ENCODE assay signal across 8 cellular contexts in genomic region chrX:101799387-101799786, GRCh38.
DNase-seq lines count a peak whose midpoint lies in the region; ATAC-seq, FAIRE-seq and TF ChIP-seq lines count a peak whose summit lies in the region.

No MANE protein-coding gene starts in this region.

- peak overlapping the region; percentile 50 for H3K4me3 Mint-ChIP-seq in activated B cell treated with CpG ODN at 0.5 μM for 24 hours

- no peak overlapping the region for H3K4me3 ChIP-seq in bronchial epithelial cell (ENCODE audit: low read depth, low read length)

- CTCF ChIA-PET in activated B cell treated with CpG ODN at 0.5 μM for 24 hours (lab: Charles Lee) = no interaction called here

- peak; percentile 99 for ATAC-seq in GM19043 (IDR thresholded peaks at IDR 0.05; ENCODE audit: low read depth, unreplicated experiment)
- peak; percentile 100 for ATAC-seq in HG03280 (IDR thresholded peaks at IDR 0.05; ENCODE audit: unreplicated experiment)
- peak; percentile 100 for ATAC-seq in activated B cell treated with CpG ODN at 0.5 μM for 24 hours (ENCODE audit: low read depth)

- H3K4me1 Mint-ChIP-seq in activated B cell treated with CpG ODN at 0.5 μM for 24 hours = no peaks in the 10 kb centered on the region

- POLR2A ChIA-PET in activated B cell treated with CpG ODN at 0.5 μM for 24 hours (lab: Charles Lee) = no interaction called here

- TF ChIP-seq CTCF in activated B cell treated with CpG ODN at 0.5 μM for 24 hours (IDR thresholded peaks at IDR 0.05) (peak; percentile 27), bronchial epithelial cell (IDR thresholded peaks at IDR 0.05; ENCODE audit: insufficient read depth, low read length, severe bottlenecking) (peak; percentile 31)

- H3K36me3 Mint-ChIP-seq in activated B cell treated with CpG ODN at 0.5 μM for 24 hours (ENCODE audit: low read depth) = no peaks in the 10 kb centered on the region

- peaks cover 1% of the 10 kb centered on the region for H3K27me3 Mint-ChIP-seq in activated B cell treated with CpG ODN at 0.5 μM for 24 hours

- H3K36me3 ChIP-seq in bronchial epithelial cell (ENCODE audit: control insufficient read depth, insufficient read depth, low read length) = no peaks in the 10 kb centered on the region

- H3K27me3 ChIP-seq in bronchial epithelial cell (ENCODE audit: control insufficient read depth, insufficient read depth, low read length) = no peaks in the 10 kb centered on the region

- no peak overlapping the region for H3K27ac Mint-ChIP-seq in activated B cell treated with CpG ODN at 0.5 μM for 24 hours

- peak; percentile 89 for DNase-seq in Ammon's horn (ENCODE audit: low spot score)
- DNase-seq in NCI-H226 = peak; percentile 71
- DNase-seq in activated B cell treated with CpG ODN at 0.5 μM for 24 hours = peak; percentile 21
- peak; percentile 74 for DNase-seq in bronchial epithelial cell (ENCODE audit: low read depth)
- peak; percentile 84 for DNase-seq in iris pigment epithelial cell (ENCODE audit: low read depth)
- peak; percentile 40 to 49 for DNase-seq in stimulated activated CD4-positive, alpha-beta T cell treated with anti-CD3 and anti-CD28 coated beads, Interleukin-1b, Interleukin-23, amount 100 ng/mL, for 1 hour (ENCODE audit: low read depth in 2 of 2)

- H3K9me3 Mint-ChIP-seq in activated B cell treated with CpG ODN at 0.5 μM for 24 hours = no peaks in the 10 kb centered on the region

- intact Hi-C loops in activated B cell treated with CpG ODN at 0.5 μM for 24 hours (cut with micrococcal nuclease) = loop anchor here (1.0 to 5.0 kb wide), 4 partner anchors 133 to 384 kb away; partner anchors contain the start of genes ARMCX6 and ZMAT1

- FAIRE-seq in bronchial epithelial cell (lab: Jason Lieb, UNC) = no peak

Comparison
In these comparisons a context has a peak if more than half of its experiments do, and no peak if none do; other contexts are left out.
1. DNase-seq: peak in every context shown above with its lines; median percentile 89 in Ammon's horn; 84 in iris pigment epithelial cell; 74 in bronchial epithelial cell; 71 in NCI-H226; 44 in stimulated activated CD4-positive, alpha-beta T cell treated with anti-CD3 and anti-CD28 coated beads, Interleukin-1b, Interleukin-23, amount 100 ng/mL, for 1 hour; 21 in activated B cell treated with CpG ODN at 0.5 μM for 24 hours.